ENCODE assay signal across 8 cellular contexts in the genomic region with DNA sequence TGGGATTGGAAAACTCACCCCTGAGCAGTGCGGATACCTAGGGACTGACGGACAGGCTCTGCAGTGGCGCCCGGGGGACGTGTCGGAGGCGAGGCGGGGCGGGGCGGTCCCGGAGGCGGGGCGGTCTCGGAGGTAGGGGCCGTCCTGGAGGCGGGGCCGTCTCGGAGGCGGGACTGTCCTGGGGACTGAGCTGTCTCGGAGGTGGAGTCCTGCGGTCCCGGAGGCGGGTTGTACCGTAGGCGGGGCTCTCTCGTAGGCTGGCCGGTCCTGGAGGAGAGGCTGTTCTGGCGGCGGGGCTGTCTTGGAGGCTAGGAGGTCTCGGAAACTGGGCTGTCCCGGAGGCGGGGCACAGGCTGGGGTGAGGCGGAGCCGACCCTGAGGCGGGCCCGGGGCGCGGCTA.
DNase-seq lines count a peak whose midpoint lies in the region; ATAC-seq and TF ChIP-seq lines count a peak whose summit lies in the region.
"Not testable (repeated sequence)": the region's sequence is repeated elsewhere in the genome, so short reads cannot be mapped to it uniquely, and the experiment has no call there.

No MANE protein-coding gene starts in this region.

- peak overlapping the region; percentile 62 for H3K9ac ChIP-seq in smooth muscle cell (ENCODE audit: low read depth)

- not testable (repeated sequence) for H3K9me3 ChIP-seq in WERI-Rb-1 (ENCODE audit: severe bottlenecking); adrenal gland (replicated peaks in 1 of 3); smooth muscle cell (replicated peaks; ENCODE audit: low read depth); vagina

- H3K27ac ChIP-seq in WERI-Rb-1, vagina: not testable (repeated sequence)
- H3K27ac ChIP-seq in adrenal gland (peak overlapping the region in 1 of 5 donors; percentile 81), smooth muscle cell (ENCODE audit: low read depth) (peak overlapping the region; percentile 78)

- H3K4me3 ChIP-seq in WERI-Rb-1 (ENCODE audit: low read depth, low read length) = peak overlapping the region; percentile 36
- H3K4me3 ChIP-seq in adrenal gland = peak overlapping the region in 1 of 4 donors; percentile 58
- H3K4me3 ChIP-seq in smooth muscle cell = peak overlapping the region; percentile 57
- H3K4me3 ChIP-seq in vagina = peak overlapping the region; percentile 19 to 31

- not testable (repeated sequence) for H3K27me3 ChIP-seq in WERI-Rb-1 (ENCODE audit: insufficient read depth, low read depth, severe bottlenecking); adrenal gland; smooth muscle cell (ENCODE audit: low read depth); vagina

- WGBS in adrenal gland, 4 donors = 1% methylated on average over 15 to 16 of the region's 38 CpGs; no CpG with 5 or more reads in 2 of the 4 donors
- 1% methylated on average over 14 of the region's 38 CpGs for WGBS in smooth muscle cell (ENCODE audit: low lambda C conversion rate)

- intact Hi-C loops in adrenal gland (cut with DNase I); vagina (cut with DNase I): not testable (repeated sequence)

- TF ChIP-seq CTCF in WERI-Rb-1 (IDR thresholded peaks at IDR 0.05; ENCODE audit: low read depth, low read length); adrenal gland (IDR thresholded peaks at IDR 0.05); smooth muscle cell (IDR thresholded peaks at IDR 0.05; ENCODE audit: borderline replicate concordance, insufficient read depth, poor library complexity, severe bottlenecking); vagina (IDR thresholded peaks at IDR 0.05): not testable (repeated sequence)

- not testable (repeated sequence) for H3K4me1 ChIP-seq in adrenal gland (replicated peaks in 1 of 2); smooth muscle cell (ENCODE audit: low read depth); vagina

- not testable (repeated sequence) for H2AFZ ChIP-seq in smooth muscle cell (ENCODE audit: low read depth)

- DNase-seq in NCI-H2171 (lab: John Stamatoyannopoulos, UW) (peak; percentile 28), WERI-Rb-1 (peak; percentile 94), adrenal gland (peak; percentile 86 to 97 (median 96)), hippocampal formation (lab: John Stamatoyannopoulos, UW) (peak; percentile 61 to 93), smooth muscle cell (lab: John Stamatoyannopoulos, UW; ENCODE audit: unreplicated experiment) (peak; percentile 86)
- not testable (repeated sequence) for DNase-seq in vagina (ENCODE audit: extremely low spot score in 2 of 2)

- not testable (repeated sequence) for TF ChIP-seq POLR2A in adrenal gland (IDR thresholded peaks at IDR 0.05); vagina (IDR thresholded peaks at IDR 0.05)

- not testable (repeated sequence) for H3K79me2 ChIP-seq in smooth muscle cell (ENCODE audit: low read depth)

- not testable (repeated sequence) for H4K20me1 ChIP-seq in smooth muscle cell (ENCODE audit: low read depth)

- H3K36me3 ChIP-seq in WERI-Rb-1; adrenal gland (replicated peaks in 1 of 2); smooth muscle cell (ENCODE audit: low read depth); vagina: not testable (repeated sequence)

- H3F3A ChIP-seq in smooth muscle cell (ENCODE audit: low read depth) = not testable (repeated sequence)

- H3K4me2 ChIP-seq in smooth muscle cell = peak overlapping the region; percentile 78

- peak; percentile 78 for ATAC-seq in GM18873 (IDR thresholded peaks at IDR 0.05; ENCODE audit: low FRiP score, unreplicated experiment)
- peak; percentile 79 for ATAC-seq in HG02981 (IDR thresholded peaks at IDR 0.05; ENCODE audit: unreplicated experiment)
